8 cellular contexts compared by ENCODE assay signal in the genomic region with DNA sequence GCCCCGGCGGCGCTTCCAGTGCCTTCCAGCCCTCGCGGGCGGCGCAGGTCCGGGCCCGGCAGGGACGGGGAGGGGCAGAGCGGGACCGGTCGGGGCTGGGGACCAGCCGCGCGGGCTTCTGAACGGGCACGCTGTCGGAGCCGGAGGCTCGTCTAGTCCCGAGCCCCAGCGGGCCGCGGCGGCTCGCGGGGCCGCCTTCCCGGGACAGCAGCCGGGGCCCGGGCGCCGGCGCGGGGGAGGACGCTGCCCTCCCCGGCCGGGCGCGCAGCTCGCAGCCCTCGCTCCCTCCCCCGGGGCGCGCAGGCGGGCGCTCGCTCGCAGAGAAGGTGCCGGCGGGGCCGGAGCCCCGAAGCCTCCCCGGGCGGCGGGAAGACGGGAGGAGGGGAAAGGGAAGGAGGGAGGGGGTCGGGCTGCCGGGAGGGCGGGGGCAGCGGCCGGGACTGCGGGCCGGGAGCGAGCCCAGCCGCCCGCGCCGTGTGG. TPM values are rescaled to one million over a fixed set of nuclear protein-coding genes. Genes with fewer than 3 reads are reported as not detected.
DNase-seq lines count a peak whose midpoint lies in the region; ATAC-seq and TF ChIP-seq lines count a peak whose summit lies in the region.

No MANE protein-coding gene starts in this region.

- H3K27ac ChIP-seq in CD8-positive, alpha-beta T cell (ENCODE audit: low read depth, low read length), result no peak overlapping the region

- H3K27me3 Mint-ChIP-seq in CD8-positive, alpha-beta T cell (ENCODE audit: low read depth), result peaks cover 58% of the 10 kb centered on the region
- peaks cover 61% of the 10 kb centered on the region for H3K27me3 Mint-ChIP-seq in activated CD8-positive, alpha-beta T cell treated with anti-CD3 and anti-CD28 coated beads, Interleukin-2, amount 10 ng/mL, durations not matched to agents 7 days and 5 days (ENCODE audit: low read depth)

- no peaks in the 10 kb centered on the region for H3K36me3 ChIP-seq in CD8-positive, alpha-beta T cell (ENCODE audit: insufficient read depth, low read length)

- H3K4me3 ChIP-seq in CD8-positive, alpha-beta T cell (ENCODE audit: low read depth, low read length), result no peak overlapping the region

- H3K4me1 ChIP-seq in CD8-positive, alpha-beta T cell (ENCODE audit: insufficient read depth, low read length), result no peaks in the 10 kb centered on the region

- no peak for TF ChIP-seq CTCF in CD8-positive, alpha-beta T cell (IDR thresholded peaks at IDR 0.05)

- ATAC-seq in CD8-positive, alpha-beta T cell, result peak; percentile 34
- ATAC-seq in activated CD8-positive, alpha-beta T cell treated with anti-CD3 and anti-CD28 coated beads, Interleukin-2, amount 10 ng/mL, durations not matched to agents 7 days and 5 days, result peak; percentile 72
- no peak for ATAC-seq in HG02678 (IDR thresholded peaks at IDR 0.05; ENCODE audit: unreplicated experiment)

- no peaks in the 10 kb centered on the region for H3K36me3 Mint-ChIP-seq in CD8-positive, alpha-beta T cell
- no peaks in the 10 kb centered on the region for H3K36me3 Mint-ChIP-seq in activated CD8-positive, alpha-beta T cell treated with anti-CD3 and anti-CD28 coated beads, Interleukin-2, amount 10 ng/mL, durations not matched to agents 7 days and 5 days (ENCODE audit: low read depth)

- no peaks in the 10 kb centered on the region for H3K9me3 Mint-ChIP-seq in CD8-positive, alpha-beta T cell
- H3K9me3 Mint-ChIP-seq in activated CD8-positive, alpha-beta T cell treated with anti-CD3 and anti-CD28 coated beads, Interleukin-2, amount 10 ng/mL, durations not matched to agents 7 days and 5 days (ENCODE audit: insufficient read depth), result no peaks in the 10 kb centered on the region

- H3K27me3 ChIP-seq in CD8-positive, alpha-beta T cell (ENCODE audit: insufficient read depth, low read length), result peaks cover 7% of the 10 kb centered on the region

- H3K27ac Mint-ChIP-seq in CD8-positive, alpha-beta T cell, result no peak overlapping the region
- H3K27ac Mint-ChIP-seq in activated CD8-positive, alpha-beta T cell treated with anti-CD3 and anti-CD28 coated beads, Interleukin-2, amount 10 ng/mL, durations not matched to agents 7 days and 5 days, result no peak overlapping the region

- peaks cover 4% of the 10 kb centered on the region for H3K4me1 Mint-ChIP-seq in CD8-positive, alpha-beta T cell (ENCODE audit: low read depth)
- no peaks in the 10 kb centered on the region for H3K4me1 Mint-ChIP-seq in activated CD8-positive, alpha-beta T cell treated with anti-CD3 and anti-CD28 coated beads, Interleukin-2, amount 10 ng/mL, durations not matched to agents 7 days and 5 days (ENCODE audit: low read depth)

- POLR2A ChIA-PET in CD8-positive, alpha-beta T cell (lab: Charles Lee), result no interaction called here
- POLR2A ChIA-PET in activated CD8-positive, alpha-beta T cell treated with anti-CD3 and anti-CD28 coated beads, Interleukin-2, amount 10 ng/mL, durations not matched to agents 7 days and 5 days (lab: Charles Lee), result no interaction called here

- CTCF ChIA-PET in CD8-positive, alpha-beta T cell (lab: Charles Lee), result no interaction called here
- CTCF ChIA-PET in activated CD8-positive, alpha-beta T cell treated with anti-CD3 and anti-CD28 coated beads, Interleukin-2, amount 10 ng/mL, durations not matched to agents 7 days and 5 days (lab: Charles Lee), result no interaction called here

- no peaks in the 10 kb centered on the region for H3K9me3 ChIP-seq in CD8-positive, alpha-beta T cell (ENCODE audit: low read length)

- DNase-seq in CD8-positive, alpha-beta T cell, result no peak
- DNase-seq in HK-2 (ENCODE audit: unreplicated experiment) (peak; percentile 74), germinal center (ENCODE audit: low spot score) (peak; percentile 63), nucleus accumbens (lab: John Stamatoyannopoulos, UW) (peak in 39 of 56 donors; percentile 41 to 87 (median 75)), SKM-1 (lab: John Stamatoyannopoulos, UW; ENCODE audit: unreplicated experiment) (no peak), NCI-H1048 (lab: John Stamatoyannopoulos, UW) (no peak)
- DNase-seq in activated CD8-positive, alpha-beta T cell treated with anti-CD3 and anti-CD28 coated beads, Interleukin-2, amount 10 ng/mL, durations not matched to agents 7 days and 5 days, result no peak

- intact Hi-C loops in CD8-positive, alpha-beta T cell (cut with DNase I, micrococcal nuclease), result no loop called here

- no peak overlapping the region for H3K4me3 Mint-ChIP-seq in CD8-positive, alpha-beta T cell
- H3K4me3 Mint-ChIP-seq in activated CD8-positive, alpha-beta T cell treated with anti-CD3 and anti-CD28 coated beads, Interleukin-2, amount 10 ng/mL, durations not matched to agents 7 days and 5 days, result no peak overlapping the region

RNA-seq across cellular contexts. Expression of a gene that starts 0.7 kb away (rescaled TPM):
- total RNA-seq in CD8-positive, alpha-beta T cell, result not detected
- total RNA-seq in activated CD8-positive, alpha-beta T cell treated with anti-CD3 and anti-CD28 coated beads, Interleukin-2, amount 10 ng/mL, durations not matched to agents 7 days and 5 days, result not detected

Comparison
In these comparisons a context has a peak if more than half of its experiments do, and no peak if none do; other contexts are left out.
1. DNase-seq: peak in HK-2 (single experiment), germinal center (single experiment) and nucleus accumbens (39 of 56); none in CD8-positive, alpha-beta T cell (0 of 7), activated CD8-positive, alpha-beta T cell treated with anti-CD3 and anti-CD28 coated beads, Interleukin-2, amount 10 ng/mL, durations not matched to agents 7 days and 5 days (single experiment), SKM-1 (single experiment) and NCI-H1048 (single experiment).